Comparison of ENCODE assay signal across 29 cellular contexts in genomic region chr6:34871853-34872252, GRCh38.
"Had no signal": no experiment of that assay in that cellular context is flagged by ENCODE, and none has a peak within 500 bp of the region (broad histone marks: within the 10 kb centered on the region; RNA-seq: fewer than 3 reads in every experiment).

No MANE protein-coding gene starts in this region.

- H3K27me3 ChIP-seq: adrenal gland, body of pancreas, esophagus squamous epithelium, gastroesophageal sphincter had no signal

- H3K4me3 ChIP-seq: adrenal gland, body of pancreas, esophagus squamous epithelium, gastroesophageal sphincter had no signal

- H3K27ac ChIP-seq: adrenal gland, body of pancreas, esophagus squamous epithelium, gastroesophageal sphincter had no signal

- H3K4me3 Mint-ChIP-seq: activated CD4-positive, alpha-beta memory T cell treated with anti-CD3 and anti-CD28 coated beads, Interleukin-2, amount 10 ng/mL, durations not matched to agents 7 days and 5 days; activated CD4-positive, alpha-beta T cell treated with anti-CD3 and anti-CD28 coated beads, Interleukin-2, amount 10 ng/mL, durations not matched to agents 7 days and 5 days; activated naive CD8-positive, alpha-beta T cell treated with anti-CD3 and anti-CD28 coated beads for 36 hours; activated naive CD8-positive, alpha-beta T cell treated with anti-CD3 and anti-CD28 coated beads, Interleukin-2, amount 50 U/mL, for 24 hours; activated T-cell treated with anti-CD3 and anti-CD28 coated beads, Interleukin-2, amount 50 U/mL, for 24 hours; activated T-cell treated with anti-CD3 and anti-CD28 coated beads, Interleukin-2, amount 50 U/mL, for 72 hours; effector memory CD8-positive, alpha-beta T cell had no signal

- H3K27ac Mint-ChIP-seq: activated CD4-positive, alpha-beta memory T cell treated with anti-CD3 and anti-CD28 coated beads, Interleukin-2, amount 10 ng/mL, durations not matched to agents 7 days and 5 days; activated CD4-positive, alpha-beta T cell treated with anti-CD3 and anti-CD28 coated beads, Interleukin-2, amount 10 ng/mL, durations not matched to agents 7 days and 5 days; activated naive CD8-positive, alpha-beta T cell treated with anti-CD3 and anti-CD28 coated beads for 36 hours; activated naive CD8-positive, alpha-beta T cell treated with anti-CD3 and anti-CD28 coated beads, Interleukin-2, amount 50 U/mL, for 24 hours; activated T-cell treated with anti-CD3 and anti-CD28 coated beads, Interleukin-2, amount 50 U/mL, for 72 hours had no signal

- H3K4me1 ChIP-seq: adrenal gland, body of pancreas, esophagus squamous epithelium, gastroesophageal sphincter had no signal

- DNase-seq: activated CD4-positive, alpha-beta memory T cell treated with anti-CD3 and anti-CD28 coated beads, Interleukin-2, amount 10 ng/mL, durations not matched to agents 7 days and 5 days; activated CD4-positive, alpha-beta T cell treated with anti-CD3 and anti-CD28 coated beads for 1 hour; activated CD4-positive, alpha-beta T cell treated with anti-CD3 and anti-CD28 coated beads for 4 hours; activated CD4-positive, alpha-beta T cell treated with anti-CD3 and anti-CD28 coated beads, Interleukin-2, amount 10 ng/mL, durations not matched to agents 7 days and 5 days; activated CD4-positive, alpha-beta T cell treated with anti-CD3 and anti-CD28 coated beads, Interleukin-2, amount 50 U/mL, for 4 hours; activated CD4-positive, CD25-positive, alpha-beta regulatory T cell; activated CD8-positive, alpha-beta memory T cell treated with anti-CD3 and anti-CD28 coated beads, Interleukin-2, amount 50 U/mL, for 48 hours; activated gamma-delta T cell; activated naive CD4-positive, alpha-beta T cell; activated naive CD4-positive, alpha-beta T cell treated with anti-CD3 and anti-CD28 coated beads, Interleukin-2, amount 50 U/mL, for 16 hours; activated naive CD8-positive, alpha-beta T cell treated with anti-CD3 and anti-CD28 coated beads for 36 hours; activated naive CD8-positive, alpha-beta T cell treated with anti-CD3 and anti-CD28 coated beads, Interleukin-2, amount 50 U/mL, for 24 hours; activated T-cell treated with anti-CD3 and anti-CD28 coated beads for 4 hours; activated T-cell treated with anti-CD3 and anti-CD28 coated beads, Interleukin-2, amount 50 U/mL, for 24 hours; activated T-cell treated with anti-CD3 and anti-CD28 coated beads, Interleukin-2, amount 50 U/mL, for 72 hours; amygdala; aorta; body of pancreas; caudate nucleus; cortex of kidney; dermis blood vessel endothelial cell; effector CD4-positive, alpha-beta T cell; effector memory CD8-positive, alpha-beta T cell; erythroblast; esophagus squamous epithelium; foreskin melanocyte; T-helper 2 cell had no signal

- ATAC-seq: activated naive CD8-positive, alpha-beta T cell treated with anti-CD3 and anti-CD28 coated beads, Interleukin-2, amount 50 U/mL, for 24 hours; activated T-cell treated with anti-CD3 and anti-CD28 coated beads, Interleukin-2, amount 50 U/mL, for 72 hours; body of pancreas; effector memory CD8-positive, alpha-beta T cell; gastroesophageal sphincter had no signal

- H3K9me3 ChIP-seq: adrenal gland, body of pancreas, esophagus squamous epithelium, gastroesophageal sphincter had no signal

- H3K4me1 Mint-ChIP-seq: activated CD4-positive, alpha-beta memory T cell treated with anti-CD3 and anti-CD28 coated beads, Interleukin-2, amount 10 ng/mL, durations not matched to agents 7 days and 5 days; activated CD4-positive, alpha-beta T cell treated with anti-CD3 and anti-CD28 coated beads, Interleukin-2, amount 10 ng/mL, durations not matched to agents 7 days and 5 days; activated naive CD8-positive, alpha-beta T cell treated with anti-CD3 and anti-CD28 coated beads for 36 hours; activated naive CD8-positive, alpha-beta T cell treated with anti-CD3 and anti-CD28 coated beads, Interleukin-2, amount 50 U/mL, for 24 hours had no signal

- H3K27me3 Mint-ChIP-seq: activated CD4-positive, alpha-beta memory T cell treated with anti-CD3 and anti-CD28 coated beads, Interleukin-2, amount 10 ng/mL, durations not matched to agents 7 days and 5 days; activated CD4-positive, alpha-beta T cell treated with anti-CD3 and anti-CD28 coated beads, Interleukin-2, amount 10 ng/mL, durations not matched to agents 7 days and 5 days; activated naive CD8-positive, alpha-beta T cell treated with anti-CD3 and anti-CD28 coated beads for 36 hours; activated naive CD8-positive, alpha-beta T cell treated with anti-CD3 and anti-CD28 coated beads, Interleukin-2, amount 50 U/mL, for 24 hours; activated T-cell treated with anti-CD3 and anti-CD28 coated beads, Interleukin-2, amount 50 U/mL, for 24 hours; effector memory CD8-positive, alpha-beta T cell had no signal

- H3K9me3 Mint-ChIP-seq: activated CD4-positive, alpha-beta memory T cell treated with anti-CD3 and anti-CD28 coated beads, Interleukin-2, amount 10 ng/mL, durations not matched to agents 7 days and 5 days; activated CD4-positive, alpha-beta T cell treated with anti-CD3 and anti-CD28 coated beads, Interleukin-2, amount 10 ng/mL, durations not matched to agents 7 days and 5 days; activated naive CD8-positive, alpha-beta T cell treated with anti-CD3 and anti-CD28 coated beads for 36 hours; activated naive CD8-positive, alpha-beta T cell treated with anti-CD3 and anti-CD28 coated beads, Interleukin-2, amount 50 U/mL, for 24 hours; activated T-cell treated with anti-CD3 and anti-CD28 coated beads, Interleukin-2, amount 50 U/mL, for 24 hours; activated T-cell treated with anti-CD3 and anti-CD28 coated beads, Interleukin-2, amount 50 U/mL, for 72 hours; effector memory CD8-positive, alpha-beta T cell had no signal
